Comparison of ENCODE assay signal across 8 cellular contexts in genomic region chr12:47818382-47818700, GRCh38. TPM values are rescaled to one million over a fixed set of nuclear protein-coding genes. Genes with fewer than 3 reads are reported as not detected.
DNase-seq lines count a peak whose midpoint lies in the region; ATAC-seq, FAIRE-seq and TF ChIP-seq lines count a peak whose summit lies in the region.

No MANE protein-coding gene starts in this region.

- FAIRE-seq in A549 (lab: Jason Lieb, UNC) = no peak

- H3K27me3 ChIP-seq in KMS-11 (ENCODE audit: insufficient read depth, low read depth) (no peaks in the 10 kb centered on the region), muscle layer of colon (ENCODE audit: control insufficient read depth in 1 of 2, insufficient read depth in 2 of 2, low read length in 2 of 2) (no peaks in the 10 kb centered on the region)

- H3K27ac ChIP-seq in A549 (peak overlapping the region; percentile 96 to 100), KMS-11 (peak overlapping the region; percentile 60; the same call in 1 of the 2 replicates), muscle layer of colon (ENCODE audit: low read depth, low read length) (peak overlapping the region; percentile 96)

- no peaks in the 10 kb centered on the region for H4K20me1 ChIP-seq in KMS-11 (ENCODE audit: insufficient read depth)

- H3K9me3 ChIP-seq in A549 (no peaks in the 10 kb centered on the region), muscle layer of colon (ENCODE audit: low read length) (no peaks in the 10 kb centered on the region)

- no peak for TF ChIP-seq POLR2A in A549 (IDR thresholded peaks at IDR 0.05; ENCODE audit: low read length)

- TF ChIP-seq CTCF in A549 (IDR thresholded peaks at IDR 0.05) (no peak), KMS-11 (conservative IDR thresholded peaks at IDR 0.05; ENCODE audit: low read depth, low read length) (no peak), cardiac fibroblast (IDR thresholded peaks at IDR 0.05; ENCODE audit: low read depth, low read length) (no peak)

- peaks cover 71% of the 10 kb centered on the region for H3K4me1 ChIP-seq in A549
- peaks cover 78% of the 10 kb centered on the region for H3K4me1 ChIP-seq in KMS-11 (ENCODE audit: low read depth, poor library complexity, severe bottlenecking)
- peaks cover 78% of the 10 kb centered on the region for H3K4me1 ChIP-seq in muscle layer of colon (ENCODE audit: insufficient read depth, low read length)

- peak overlapping the region; percentile 95 for H3K4me2 ChIP-seq in A549
- H3K4me2 ChIP-seq in KMS-11 = peak overlapping the region; percentile 99

- CTCF ChIA-PET in A549 (lab: Yijun Ruan, JAX) = interaction anchor here (0.7 to 59.0 kb wide), 15 partner anchors 11 to 103 kb away, joined by 3 to 1532 read pairs (median 10); no protein-coding TSS in a partner anchor

- H2AFZ ChIP-seq in KMS-11 (ENCODE audit: low read depth) = no peak overlapping the region

- POLR2A ChIA-PET in A549 (lab: Yijun Ruan, JAX) = interaction anchor here (2.8 to 3.5 kb wide), 2 partner anchors 11 to 20 kb away, joined by 20 to 28 read pairs; no protein-coding TSS in a partner anchor

- TF ChIP-seq EP300 in A549 (IDR thresholded peaks at IDR 0.05) = no peak

- no peaks in the 10 kb centered on the region; the same call in 1 of the 2 replicates for H3K36me3 ChIP-seq in KMS-11 (ENCODE audit: insufficient read depth)
- no peaks in the 10 kb centered on the region for H3K36me3 ChIP-seq in muscle layer of colon (ENCODE audit: insufficient read depth, low read length)

- H3K79me2 ChIP-seq in KMS-11 (ENCODE audit: insufficient read depth, low read depth) = peaks cover 65% of the 10 kb centered on the region

- H3K4me3 ChIP-seq in A549 = peak overlapping the region; percentile 89
- H3K4me3 ChIP-seq in KMS-11 (IDR thresholded peaks at IDR 0.05; ENCODE audit: insufficient read depth, low read depth, low read length) = no peak overlapping the region
- H3K4me3 ChIP-seq in cardiac fibroblast (replicated peaks in 1 of 2; ENCODE audit: low read depth in 2 of 2, low read length in 2 of 2) = peak overlapping the region; percentile 89 to 95
- H3K4me3 ChIP-seq in muscle layer of colon (ENCODE audit: low read depth in 1 of 2, low read length in 2 of 2) = peak overlapping the region; percentile 47 to 77

- 76% methylated on average over 6 of the region's 6 CpGs for WGBS in A549 (ENCODE audit: missing lambda C conversion rate)

- no peak for TF ChIP-seq RAD21 in A549 (conservative IDR thresholded peaks at IDR 0.05 in 1 of 2, IDR thresholded peaks at IDR 0.05 in 1 of 2)

- ATAC-seq in A549 (peak in 1 of 2 experiments; percentile 1; a peak in 3 of 6 replicates), GM21381 (IDR thresholded peaks at IDR 0.05; ENCODE audit: unreplicated experiment) (no peak)

- H3K9ac ChIP-seq in KMS-11 = peak overlapping the region; percentile 68; the same call in 1 of the 2 replicates
- H3K9ac ChIP-seq in muscle layer of colon (ENCODE audit: low read length) = peak overlapping the region; percentile 78

- DNase-seq in A549 (ENCODE audit: low read depth in 1 of 2, low spot score in 1 of 2) (no peak), cardiac fibroblast (ENCODE audit: low read depth in 2 of 2) (peak; percentile 36 to 47), CD1c-positive myeloid dendritic cell (ENCODE audit: extremely low spot score) (no peak), HuH-7.5 (ENCODE audit: low spot score) (no peak), mesenteric fat pad (ENCODE audit: low spot score) (no peak)

TF ChIP-seq in A549, 52 proteins besides CTCF, POLR2A, EP300 and RAD21:
- no peak for TF ChIP-seq E2F6 (IDR thresholded peaks at IDR 0.05; ENCODE audit: borderline replicate concordance, low read depth)
- TF ChIP-seq, protein P1, sequence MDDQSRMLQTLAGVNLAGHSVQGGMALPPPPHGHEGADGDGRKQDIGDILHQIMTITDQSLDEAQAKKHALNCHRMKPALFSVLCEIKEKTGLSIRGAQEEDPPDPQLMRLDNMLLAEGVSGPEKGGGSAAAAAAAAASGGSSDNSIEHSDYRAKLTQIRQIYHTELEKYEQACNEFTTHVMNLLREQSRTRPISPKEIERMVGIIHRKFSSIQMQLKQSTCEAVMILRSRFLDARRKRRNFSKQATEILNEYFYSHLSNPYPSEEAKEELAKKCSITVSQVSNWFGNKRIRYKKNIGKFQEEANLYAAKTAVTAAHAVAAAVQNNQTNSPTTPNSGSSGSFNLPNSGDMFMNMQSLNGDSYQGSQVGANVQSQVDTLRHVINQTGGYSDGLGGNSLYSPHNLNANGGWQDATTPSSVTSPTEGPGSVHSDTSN (IDR thresholded peaks at IDR 0.05) = no peak
- TF ChIP-seq POLR2AphosphoS2 (conservative IDR thresholded peaks at IDR 0.05; ENCODE audit: low read length) = no peak
TF ChIP-seq in A549: peak in this region for 0.

RNA-seq across cellular contexts. Expression of gene HDAC7, which starts 1.4 kb away (rescaled TPM):
- polyA plus RNA-seq in A549 (2011; rRNA removed) = 17.2 and 20.8 TPM in 2 replicates
- polyA plus RNA-seq in A549 (2012; cell fraction: cytosol; rRNA removed) = 42.9 and 56.8 TPM in 2 replicates
- polyA plus RNA-seq in A549 (2012; cell fraction: nucleus; rRNA removed) = 170 and 171 TPM in 2 replicates
- 34.1 to 38.9 TPM (median 36.0 TPM) in 3 replicates for polyA plus RNA-seq in A549 (2017; fragmentation: RNase III; extraction: RNeasy Plus Mini Kit Qiagen cat#74134 plus additional on column Dnase treatment)
- polyA minus RNA-seq in A549 (2011; rRNA and poly(A)+ RNA removed) = 20.2 and 26.1 TPM in 2 replicates
- total RNA-seq in mesenteric fat pad = 105 TPM

RNA-seq across cellular contexts. Expression of gene SLC48A1, which starts 45.3 kb away (rescaled TPM):
- polyA plus RNA-seq in A549 (2011; rRNA removed) (25.1 and 27.3 TPM in 2 replicates), A549 (2017; fragmentation: RNase III; extraction: RNeasy Plus Mini Kit Qiagen cat#74134 plus additional on column Dnase treatment) (32.6 to 35.2 TPM (median 33.3 TPM) in 3 replicates)
- polyA plus RNA-seq in A549 (2012; cell fraction: cytosol; rRNA removed) = 27.5 and 39.0 TPM in 2 replicates
- polyA plus RNA-seq in A549 (2012; cell fraction: nucleus; rRNA removed) = 43.0 and 43.8 TPM in 2 replicates
- 37.7 and 42.9 TPM in 2 replicates for polyA minus RNA-seq in A549 (2011; rRNA and poly(A)+ RNA removed)
- 40.3 TPM for total RNA-seq in mesenteric fat pad

RNA-seq across cellular contexts. Expression of gene RAPGEF3, which starts 59.7 kb away (rescaled TPM):
- polyA plus RNA-seq in A549 (2011; rRNA removed) (0.70 and 0.75 TPM in 2 replicates), A549 (2017; fragmentation: RNase III; extraction: RNeasy Plus Mini Kit Qiagen cat#74134 plus additional on column Dnase treatment) (0.69 to 0.89 TPM (median 0.88 TPM) in 3 replicates)
- polyA plus RNA-seq in A549 (2012; cell fraction: cytosol; rRNA removed) = 0.69 and 0.70 TPM in 2 replicates
- 2.3 and 2.9 TPM in 2 replicates for polyA plus RNA-seq in A549 (2012; cell fraction: nucleus; rRNA removed)
- 1.8 and 2.2 TPM in 2 replicates for polyA minus RNA-seq in A549 (2011; rRNA and poly(A)+ RNA removed)
- 79.4 TPM for total RNA-seq in mesenteric fat pad

Comparison
In these comparisons a context has a peak if more than half of its experiments do, and no peak if none do; other contexts are left out.
1. DNase-seq: peak in cardiac fibroblast (2 of 2); none in A549 (0 of 2), CD1c-positive myeloid dendritic cell (single experiment), HuH-7.5 (single experiment) and mesenteric fat pad (single experiment).
2. Peak in every context shown above with its lines, with median percentiles within 50 percentile points of each other: H3K27ac ChIP-seq.